In the genomic region with DNA sequence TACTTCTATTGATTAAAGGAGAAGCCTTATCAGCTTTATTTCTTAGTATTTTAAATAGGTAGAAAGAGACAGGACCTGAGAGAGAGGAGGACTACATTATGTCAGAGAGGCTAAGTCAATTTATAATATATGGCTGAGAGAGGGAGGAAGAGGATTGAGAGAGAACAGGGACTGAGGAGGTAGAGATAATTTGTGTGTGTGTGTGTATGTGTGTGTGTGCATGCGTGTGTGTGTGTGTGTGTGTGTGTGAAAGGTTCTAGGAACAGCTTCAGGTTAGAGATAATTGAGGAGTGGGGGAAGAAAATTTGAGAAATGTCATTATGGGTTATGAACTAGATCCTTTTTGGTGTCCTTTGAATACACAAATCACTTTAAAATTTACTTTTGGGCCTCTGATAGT, we compare ENCODE assay signal across 1 cellular context.
TF ChIP-seq lines count a peak whose summit lies in the region.

No MANE protein-coding gene starts in this region.

TF ChIP-seq in K562, 482 proteins besides CTCF, POLR2A, EP300 and RAD21:
- TF ChIP-seq IRF2 (CRISPR knock-in tag; IDR thresholded peaks at IDR 0.05) (no peak), ZBTB1 (CRISPR knock-in tag; IDR thresholded peaks at IDR 0.05; ENCODE audit: borderline replicate concordance, low read depth) (no peak), ESRRA (IDR thresholded peaks at IDR 0.05; ENCODE audit: borderline replicate concordance, low read depth) (no peak), TAF7 (tag; IDR thresholded peaks at IDR 0.05) (no peak), PURB (CRISPR knock-in tag; IDR thresholded peaks at IDR 0.05; ENCODE audit: low read depth) (no peak), ZNF584 (CRISPR knock-in tag; IDR thresholded peaks at IDR 0.05; ENCODE audit: low read depth) (no peak), ZNF668 (CRISPR knock-in tag; IDR thresholded peaks at IDR 0.05) (no peak), MCM3 (IDR thresholded peaks at IDR 0.05) (peak; percentile 81; the same call in 1 of the 2 replicates), DPF2 (IDR thresholded peaks at IDR 0.05) (peak; percentile 47; the same call in 1 of the 2 replicates), KAT2B (IDR thresholded peaks at IDR 0.05; ENCODE audit: low read depth, low read length) (no peak), ZNF699 (CRISPR knock-in tag; IDR thresholded peaks at IDR 0.05; ENCODE audit: insufficient replicate concordance) (no peak), POLR2AphosphoS2 (IDR thresholded peaks at IDR 0.05; ENCODE audit: low read length) (no peak), ZKSCAN8 (CRISPR knock-in tag; IDR thresholded peaks at IDR 0.05) (no peak), ZNF76 (CRISPR knock-in tag; IDR thresholded peaks at IDR 0.05; ENCODE audit: borderline replicate concordance) (no peak), SLC30A9 (CRISPR knock-in tag; IDR thresholded peaks at IDR 0.05) (no peak), MEIS2 (IDR thresholded peaks at IDR 0.05; ENCODE audit: partially characterized antibody) (peak; percentile 9), BRF1 (IDR thresholded peaks at IDR 0.05; ENCODE audit: borderline replicate concordance, extremely low read depth, insufficient read length) (no peak), ZNF431 (CRISPR knock-in tag; IDR thresholded peaks at IDR 0.05) (no peak)
- TF ChIP-seq, protein P1, sequence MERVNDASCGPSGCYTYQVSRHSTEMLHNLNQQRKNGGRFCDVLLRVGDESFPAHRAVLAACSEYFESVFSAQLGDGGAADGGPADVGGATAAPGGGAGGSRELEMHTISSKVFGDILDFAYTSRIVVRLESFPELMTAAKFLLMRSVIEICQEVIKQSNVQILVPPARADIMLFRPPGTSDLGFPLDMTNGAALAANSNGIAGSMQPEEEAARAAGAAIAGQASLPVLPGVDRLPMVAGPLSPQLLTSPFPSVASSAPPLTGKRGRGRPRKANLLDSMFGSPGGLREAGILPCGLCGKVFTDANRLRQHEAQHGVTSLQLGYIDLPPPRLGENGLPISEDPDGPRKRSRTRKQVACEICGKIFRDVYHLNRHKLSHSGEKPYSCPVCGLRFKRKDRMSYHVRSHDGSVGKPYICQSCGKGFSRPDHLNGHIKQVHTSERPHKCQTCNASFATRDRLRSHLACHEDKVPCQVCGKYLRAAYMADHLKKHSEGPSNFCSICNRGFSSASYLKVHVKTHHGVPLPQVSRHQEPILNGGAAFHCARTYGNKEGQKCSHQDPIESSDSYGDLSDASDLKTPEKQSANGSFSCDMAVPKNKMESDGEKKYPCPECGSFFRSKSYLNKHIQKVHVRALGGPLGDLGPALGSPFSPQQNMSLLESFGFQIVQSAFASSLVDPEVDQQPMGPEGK (CRISPR knock-in tag; IDR thresholded peaks at IDR 0.05; ENCODE audit: borderline replicate concordance): no peak
- TF ChIP-seq, protein P2, sequence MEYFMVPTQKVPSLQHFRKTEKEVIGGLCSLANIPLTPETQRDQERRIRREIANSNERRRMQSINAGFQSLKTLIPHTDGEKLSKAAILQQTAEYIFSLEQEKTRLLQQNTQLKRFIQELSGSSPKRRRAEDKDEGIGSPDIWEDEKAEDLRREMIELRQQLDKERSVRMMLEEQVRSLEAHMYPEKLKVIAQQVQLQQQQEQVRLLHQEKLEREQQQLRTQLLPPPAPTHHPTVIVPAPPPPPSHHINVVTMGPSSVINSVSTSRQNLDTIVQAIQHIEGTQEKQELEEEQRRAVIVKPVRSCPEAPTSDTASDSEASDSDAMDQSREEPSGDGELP (CRISPR knock-in tag; IDR thresholded peaks at IDR 0.05; ENCODE audit: borderline replicate concordance): no peak
- TF ChIP-seq, protein P3, sequence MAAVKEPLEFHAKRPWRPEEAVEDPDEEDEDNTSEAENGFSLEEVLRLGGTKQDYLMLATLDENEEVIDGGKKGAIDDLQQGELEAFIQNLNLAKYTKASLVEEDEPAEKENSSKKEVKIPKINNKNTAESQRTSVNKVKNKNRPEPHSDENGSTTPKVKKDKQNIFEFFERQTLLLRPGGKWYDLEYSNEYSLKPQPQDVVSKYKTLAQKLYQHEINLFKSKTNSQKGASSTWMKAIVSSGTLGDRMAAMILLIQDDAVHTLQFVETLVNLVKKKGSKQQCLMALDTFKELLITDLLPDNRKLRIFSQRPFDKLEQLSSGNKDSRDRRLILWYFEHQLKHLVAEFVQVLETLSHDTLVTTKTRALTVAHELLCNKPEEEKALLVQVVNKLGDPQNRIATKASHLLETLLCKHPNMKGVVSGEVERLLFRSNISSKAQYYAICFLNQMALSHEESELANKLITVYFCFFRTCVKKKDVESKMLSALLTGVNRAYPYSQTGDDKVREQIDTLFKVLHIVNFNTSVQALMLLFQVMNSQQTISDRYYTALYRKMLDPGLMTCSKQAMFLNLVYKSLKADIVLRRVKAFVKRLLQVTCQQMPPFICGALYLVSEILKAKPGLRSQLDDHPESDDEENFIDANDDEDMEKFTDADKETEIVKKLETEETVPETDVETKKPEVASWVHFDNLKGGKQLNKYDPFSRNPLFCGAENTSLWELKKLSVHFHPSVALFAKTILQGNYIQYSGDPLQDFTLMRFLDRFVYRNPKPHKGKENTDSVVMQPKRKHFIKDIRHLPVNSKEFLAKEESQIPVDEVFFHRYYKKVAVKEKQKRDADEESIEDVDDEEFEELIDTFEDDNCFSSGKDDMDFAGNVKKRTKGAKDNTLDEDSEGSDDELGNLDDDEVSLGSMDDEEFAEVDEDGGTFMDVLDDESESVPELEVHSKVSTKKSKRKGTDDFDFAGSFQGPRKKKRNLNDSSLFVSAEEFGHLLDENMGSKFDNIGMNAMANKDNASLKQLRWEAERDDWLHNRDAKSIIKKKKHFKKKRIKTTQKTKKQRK (IDR thresholded peaks at IDR 0.05; ENCODE audit: borderline replicate concordance, low read depth, low read length): no peak
- TF ChIP-seq, protein P4, sequence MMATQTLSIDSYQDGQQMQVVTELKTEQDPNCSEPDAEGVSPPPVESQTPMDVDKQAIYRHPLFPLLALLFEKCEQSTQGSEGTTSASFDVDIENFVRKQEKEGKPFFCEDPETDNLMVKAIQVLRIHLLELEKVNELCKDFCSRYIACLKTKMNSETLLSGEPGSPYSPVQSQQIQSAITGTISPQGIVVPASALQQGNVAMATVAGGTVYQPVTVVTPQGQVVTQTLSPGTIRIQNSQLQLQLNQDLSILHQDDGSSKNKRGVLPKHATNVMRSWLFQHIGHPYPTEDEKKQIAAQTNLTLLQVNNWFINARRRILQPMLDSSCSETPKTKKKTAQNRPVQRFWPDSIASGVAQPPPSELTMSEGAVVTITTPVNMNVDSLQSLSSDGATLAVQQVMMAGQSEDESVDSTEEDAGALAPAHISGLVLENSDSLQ (IDR thresholded peaks at IDR 0.05): 0 out of 2 replicates have a peak, but pooled peaks have one; percentile 20
- TF ChIP-seq, protein P5, sequence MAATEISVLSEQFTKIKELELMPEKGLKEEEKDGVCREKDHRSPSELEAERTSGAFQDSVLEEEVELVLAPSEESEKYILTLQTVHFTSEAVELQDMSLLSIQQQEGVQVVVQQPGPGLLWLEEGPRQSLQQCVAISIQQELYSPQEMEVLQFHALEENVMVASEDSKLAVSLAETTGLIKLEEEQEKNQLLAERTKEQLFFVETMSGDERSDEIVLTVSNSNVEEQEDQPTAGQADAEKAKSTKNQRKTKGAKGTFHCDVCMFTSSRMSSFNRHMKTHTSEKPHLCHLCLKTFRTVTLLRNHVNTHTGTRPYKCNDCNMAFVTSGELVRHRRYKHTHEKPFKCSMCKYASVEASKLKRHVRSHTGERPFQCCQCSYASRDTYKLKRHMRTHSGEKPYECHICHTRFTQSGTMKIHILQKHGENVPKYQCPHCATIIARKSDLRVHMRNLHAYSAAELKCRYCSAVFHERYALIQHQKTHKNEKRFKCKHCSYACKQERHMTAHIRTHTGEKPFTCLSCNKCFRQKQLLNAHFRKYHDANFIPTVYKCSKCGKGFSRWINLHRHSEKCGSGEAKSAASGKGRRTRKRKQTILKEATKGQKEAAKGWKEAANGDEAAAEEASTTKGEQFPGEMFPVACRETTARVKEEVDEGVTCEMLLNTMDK (IDR thresholded peaks at IDR 0.05; ENCODE audit: borderline replicate concordance, insufficient read depth, low read depth, low read length, poor library complexity, severe bottlenecking): no peak
